10 cellular contexts compared by ENCODE assay signal in the genomic region with DNA sequence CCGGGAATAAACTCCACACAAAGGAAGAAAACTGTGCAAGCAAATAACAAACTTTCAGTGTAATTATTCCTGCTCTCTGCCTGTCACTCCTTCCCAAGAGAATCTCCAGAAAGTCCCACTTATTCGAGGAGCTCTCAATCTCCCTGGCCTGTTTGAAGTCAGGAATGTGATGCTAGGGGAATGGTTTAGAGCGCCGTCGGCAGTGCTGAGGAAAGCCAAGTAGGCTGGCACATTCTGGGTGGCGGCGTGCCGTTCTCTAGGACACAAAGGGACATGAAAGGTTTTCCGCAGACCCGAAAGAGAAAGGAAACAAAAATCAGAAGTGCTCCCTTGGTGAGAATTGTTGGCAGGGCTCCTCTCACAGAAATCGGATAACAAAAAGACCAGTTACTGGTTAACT.
DNase-seq lines count a peak whose midpoint lies in the region; ATAC-seq and TF ChIP-seq lines count a peak whose summit lies in the region.
"Had no signal": no experiment of that assay in that cellular context is flagged by ENCODE, and none has a peak within 500 bp of the region (broad histone marks: within the 10 kb centered on the region; RNA-seq: fewer than 3 reads in every experiment).

No MANE protein-coding gene starts in this region.

- no peaks in the 10 kb centered on the region for H3K27me3 Mint-ChIP-seq in GM23338 (ENCODE audit: insufficient read depth, low read depth, poor library complexity)
- H3K27me3 Mint-ChIP-seq in CD14-positive monocyte (ENCODE audit: low read depth in 3 of 3): peaks cover 3 to 14% (median 4%) of the 10 kb centered on the region in 3 donors

- no peak overlapping the region for H3K9ac ChIP-seq in smooth muscle cell (ENCODE audit: low read depth)

- TF ChIP-seq CTCF in GM23338 (conservative IDR thresholded peaks at IDR 0.05; ENCODE audit: low read depth in 2 of 2) (no peak), smooth muscle cell (IDR thresholded peaks at IDR 0.05; ENCODE audit: borderline replicate concordance, insufficient read depth, poor library complexity, severe bottlenecking) (no peak), CD14-positive monocyte (IDR thresholded peaks at IDR 0.05) (no peak)

- H3K4me3 ChIP-seq in GM23338: no peak overlapping the region
- no peak overlapping the region for H3K4me3 ChIP-seq in smooth muscle cell
- H3K4me3 ChIP-seq: SK-N-MC had no signal

- H3K4me1 ChIP-seq in GM23338 (ENCODE audit: insufficient read depth): no peaks in the 10 kb centered on the region
- peaks cover 8% of the 10 kb centered on the region for H3K4me1 ChIP-seq in smooth muscle cell (ENCODE audit: low read depth)

- H3K36me3 ChIP-seq in GM23338 (ENCODE audit: insufficient read depth) (no peaks in the 10 kb centered on the region), smooth muscle cell (ENCODE audit: low read depth) (no peaks in the 10 kb centered on the region)

- H3K9me3 Mint-ChIP-seq in GM23338 (no peaks in the 10 kb centered on the region), CD14-positive monocyte (no peaks in the 10 kb centered on the region)

- H3K79me2 ChIP-seq in GM23338 (replicated peaks; ENCODE audit: insufficient read depth): no peaks in the 10 kb centered on the region
- no peaks in the 10 kb centered on the region for H3K79me2 ChIP-seq in smooth muscle cell (ENCODE audit: low read depth)

- H3K4me3 Mint-ChIP-seq in GM23338 (no peak overlapping the region), CD14-positive monocyte (no peak overlapping the region)
- H3K4me3 Mint-ChIP-seq: activated CD8-positive, alpha-beta T cell treated with anti-CD3 and anti-CD28 coated beads, Interleukin-2, amount 10 ng/mL, durations not matched to agents 7 days and 5 days had no signal

- H3K27ac Mint-ChIP-seq in GM23338 (no peak overlapping the region), CD14-positive monocyte (no peak overlapping the region)
- H3K27ac Mint-ChIP-seq: activated CD8-positive, alpha-beta T cell treated with anti-CD3 and anti-CD28 coated beads, Interleukin-2, amount 10 ng/mL, durations not matched to agents 7 days and 5 days had no signal

- H3K4me1 Mint-ChIP-seq in GM23338 (peaks cover 11% of the 10 kb centered on the region), CD14-positive monocyte (no peaks in the 10 kb centered on the region)

- H3K9me2 ChIP-seq in GM23338 (ENCODE audit: insufficient read depth): no peaks in the 10 kb centered on the region

- peak; percentile 65 for ATAC-seq in GM23338
- ATAC-seq: activated CD8-positive, alpha-beta T cell treated with anti-CD3 and anti-CD28 coated beads, Interleukin-2, amount 10 ng/mL, durations not matched to agents 7 days and 5 days had no signal

- H3K4me2 ChIP-seq in GM23338 (no peak overlapping the region), smooth muscle cell (no peak overlapping the region)

- WGBS in smooth muscle cell (ENCODE audit: low lambda C conversion rate): 61% methylated on average over 11 of the region's 11 CpGs

- H3F3A ChIP-seq in GM23338 (replicated peaks; ENCODE audit: low read depth) (no peaks in the 10 kb centered on the region), smooth muscle cell (ENCODE audit: low read depth) (no peaks in the 10 kb centered on the region)

- intact Hi-C loops in CD14-positive monocyte (cut with micrococcal nuclease): no loop called here

- no peak overlapping the region for H3K27ac ChIP-seq in GM23338 (ENCODE audit: low read depth)
- no peak overlapping the region for H3K27ac ChIP-seq in smooth muscle cell (ENCODE audit: low read depth)
- H3K27ac ChIP-seq: SK-N-MC had no signal

- H3K9me3 ChIP-seq in smooth muscle cell (replicated peaks; ENCODE audit: low read depth): no peaks in the 10 kb centered on the region

- H4K20me1 ChIP-seq in GM23338 (replicated peaks; ENCODE audit: insufficient read depth) (no peaks in the 10 kb centered on the region), smooth muscle cell (ENCODE audit: low read depth) (no peaks in the 10 kb centered on the region)

- peak overlapping the region; percentile 74 for H2AFZ ChIP-seq in GM23338
- H2AFZ ChIP-seq in smooth muscle cell (ENCODE audit: low read depth): peak overlapping the region; percentile 24

- H3K27me3 ChIP-seq in GM23338 (ENCODE audit: insufficient read depth) (no peaks in the 10 kb centered on the region), smooth muscle cell (ENCODE audit: low read depth) (peaks cover 5% of the 10 kb centered on the region)

- H3K36me3 Mint-ChIP-seq in GM23338 (ENCODE audit: low read depth) (no peaks in the 10 kb centered on the region), CD14-positive monocyte (no peaks in the 10 kb centered on the region)

- DNase-seq in GM23338 (ENCODE audit: low spot score): peak; percentile 42
- DNase-seq in cerebellar cortex (ENCODE audit: low spot score): peak; percentile 66
- peak; percentile 15 for DNase-seq in kidney tubule cell (ENCODE audit: low spot score)
- DNase-seq in smooth muscle cell (lab: John Stamatoyannopoulos, UW; ENCODE audit: unreplicated experiment): no peak
- no peak for DNase-seq in NCI-H128 (lab: John Stamatoyannopoulos, UW; ENCODE audit: unreplicated experiment)
- DNase-seq in CD14-positive monocyte (ENCODE audit: low spot score): no peak
- no peak for DNase-seq in activated naive CD4-positive, alpha-beta T cell treated with Interleukin-2 at 50 U/mL for 16 hours
- no peak for DNase-seq in HUDEP-2 (lab: John Stamatoyannopoulos, UW; ENCODE audit: unreplicated experiment in 76 of 76)

TF ChIP-seq in GM23338, 12 proteins besides CTCF, POLR2A, EP300 and RAD21 (continues in another document):
- TF ChIP-seq STAT1 (IDR thresholded peaks at IDR 0.05; ENCODE audit: unreplicated experiment): no peak
- TF ChIP-seq, protein P1, sequence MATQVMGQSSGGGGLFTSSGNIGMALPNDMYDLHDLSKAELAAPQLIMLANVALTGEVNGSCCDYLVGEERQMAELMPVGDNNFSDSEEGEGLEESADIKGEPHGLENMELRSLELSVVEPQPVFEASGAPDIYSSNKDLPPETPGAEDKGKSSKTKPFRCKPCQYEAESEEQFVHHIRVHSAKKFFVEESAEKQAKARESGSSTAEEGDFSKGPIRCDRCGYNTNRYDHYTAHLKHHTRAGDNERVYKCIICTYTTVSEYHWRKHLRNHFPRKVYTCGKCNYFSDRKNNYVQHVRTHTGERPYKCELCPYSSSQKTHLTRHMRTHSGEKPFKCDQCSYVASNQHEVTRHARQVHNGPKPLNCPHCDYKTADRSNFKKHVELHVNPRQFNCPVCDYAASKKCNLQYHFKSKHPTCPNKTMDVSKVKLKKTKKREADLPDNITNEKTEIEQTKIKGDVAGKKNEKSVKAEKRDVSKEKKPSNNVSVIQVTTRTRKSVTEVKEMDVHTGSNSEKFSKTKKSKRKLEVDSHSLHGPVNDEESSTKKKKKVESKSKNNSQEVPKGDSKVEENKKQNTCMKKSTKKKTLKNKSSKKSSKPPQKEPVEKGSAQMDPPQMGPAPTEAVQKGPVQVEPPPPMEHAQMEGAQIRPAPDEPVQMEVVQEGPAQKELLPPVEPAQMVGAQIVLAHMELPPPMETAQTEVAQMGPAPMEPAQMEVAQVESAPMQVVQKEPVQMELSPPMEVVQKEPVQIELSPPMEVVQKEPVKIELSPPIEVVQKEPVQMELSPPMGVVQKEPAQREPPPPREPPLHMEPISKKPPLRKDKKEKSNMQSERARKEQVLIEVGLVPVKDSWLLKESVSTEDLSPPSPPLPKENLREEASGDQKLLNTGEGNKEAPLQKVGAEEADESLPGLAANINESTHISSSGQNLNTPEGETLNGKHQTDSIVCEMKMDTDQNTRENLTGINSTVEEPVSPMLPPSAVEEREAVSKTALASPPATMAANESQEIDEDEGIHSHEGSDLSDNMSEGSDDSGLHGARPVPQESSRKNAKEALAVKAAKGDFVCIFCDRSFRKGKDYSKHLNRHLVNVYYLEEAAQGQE (IDR thresholded peaks at IDR 0.05; ENCODE audit: unreplicated experiment): no peak

Comparison
In these comparisons a context has a peak if more than half of its experiments do, and no peak if none do; other contexts are left out.
1. DNase-seq: peak in GM23338 (single experiment), cerebellar cortex (single experiment) and kidney tubule cell (single experiment); none in smooth muscle cell (single experiment), NCI-H128 (single experiment), CD14-positive monocyte (single experiment), activated naive CD4-positive, alpha-beta T cell treated with Interleukin-2 at 50 U/mL for 16 hours (single experiment) and HUDEP-2 (0 of 76).